Comparison of ENCODE assay signal across 9 cellular contexts in the genomic region with DNA sequence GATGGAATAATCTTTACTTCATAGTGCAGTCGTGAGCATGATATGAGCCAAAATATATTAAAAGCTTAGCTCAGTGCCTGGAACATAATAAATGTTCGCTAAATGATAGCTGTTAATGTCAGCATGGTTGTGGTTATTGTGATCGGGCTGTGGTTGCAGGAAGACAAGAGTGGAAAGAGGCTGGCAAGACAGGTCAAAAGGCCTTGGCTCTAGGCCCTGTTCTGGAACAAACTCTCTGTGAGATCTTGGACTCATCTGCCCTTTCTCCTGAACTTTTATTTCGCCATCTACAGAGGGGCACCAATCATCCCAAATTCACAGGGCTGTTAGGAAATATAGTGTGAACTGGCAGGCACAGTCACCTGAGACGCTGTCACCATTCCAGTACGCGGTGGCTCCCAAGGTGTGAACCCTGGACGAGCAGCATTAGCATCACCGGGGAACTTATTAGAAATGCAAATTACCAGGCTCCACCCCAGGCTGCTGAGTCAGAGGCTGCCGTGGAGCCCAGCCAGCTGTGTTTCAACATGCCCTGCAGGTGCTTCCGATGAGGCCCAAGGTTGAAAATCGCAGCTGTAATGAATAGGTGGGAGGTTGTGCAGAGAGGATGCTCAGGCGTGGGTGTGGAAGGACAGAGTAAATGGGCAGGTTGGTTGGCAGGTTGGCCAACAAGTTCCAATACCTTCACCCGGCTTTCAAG. TPM values are rescaled to one million over a fixed set of nuclear protein-coding genes. Genes with fewer than 3 reads are reported as not detected.
DNase-seq lines count a peak whose midpoint lies in the region; ATAC-seq, FAIRE-seq and TF ChIP-seq lines count a peak whose summit lies in the region.
"Had no signal": no experiment of that assay in that cellular context is flagged by ENCODE, and none has a peak within 500 bp of the region (broad histone marks: within the 10 kb centered on the region; RNA-seq: fewer than 3 reads in every experiment).

No MANE protein-coding gene starts in this region.

- H3K27me3 ChIP-seq in small intestine (ENCODE audit: control insufficient read depth in 2 of 2, insufficient read depth in 2 of 2, low read length in 2 of 2), result no peaks in the 10 kb centered on the region

- H3K4me3 ChIP-seq in astrocyte of the cerebellum (ENCODE audit: low read depth, low read length) (no peak overlapping the region), small intestine (ENCODE audit: low read depth in 1 of 2, low read length in 2 of 2) (no peak overlapping the region)

- no peaks in the 10 kb centered on the region for H3K9me3 ChIP-seq in small intestine (ENCODE audit: control insufficient read depth, low read depth)

- TF ChIP-seq CTCF in astrocyte of the cerebellum (IDR thresholded peaks at IDR 0.05; ENCODE audit: low read depth, low read length, missing control alignments), result no peak

- ATAC-seq in HG03432 (IDR thresholded peaks at IDR 0.05; ENCODE audit: unreplicated experiment), result peak; percentile 85

- in situ Hi-C loops in astrocyte of the cerebellum (cut with HindIII; ENCODE audit: low sequenced_read_pairs), result no loop called here

- DNase-seq in DMS53 (lab: John Stamatoyannopoulos, UW) (peak; percentile 36), DMS53 treated with DMSO at 0.1 percent for 48 hours (lab: John Stamatoyannopoulos, UW; ENCODE audit: unreplicated experiment) (no peak), astrocyte of the cerebellum (ENCODE audit: low read depth) (peak; percentile 38), small intestine (peak; percentile 89), NCI-H446 treated with DMSO at 0.1 percent for 48 hours (lab: John Stamatoyannopoulos, UW) (no peak), NCI-H82 (lab: John Stamatoyannopoulos, UW) (no peak)
- no peak for DNase-seq in stimulated activated CD8-positive, alpha-beta memory T cell treated with anti-CD3 and anti-CD28 coated beads, Interleukin-4, amount 100 ng/mL, for 48 hours

- 30 to 55% (median 43%) methylated on average over 14 of the region's 14 CpGs for WGBS in small intestine, 3 donors

- FAIRE-seq in small intestine (lab: Jason Lieb, UNC), result no peak
- FAIRE-seq: A204.1 had no signal

- no peaks in the 10 kb centered on the region for H3K4me1 ChIP-seq in small intestine (ENCODE audit: control insufficient read depth in 2 of 2, insufficient read depth in 1 of 2, low read depth in 1 of 2, low read length in 1 of 2)

- H3K27ac ChIP-seq in small intestine (ENCODE audit: low read depth in 1 of 2, low read length in 1 of 2), result no peak overlapping the region

- peaks cover 0 to under 1% of the 10 kb centered on the region in 2 donors for H3K36me3 ChIP-seq in small intestine (ENCODE audit: control insufficient read depth in 2 of 2, insufficient read depth in 2 of 2, low read length in 2 of 2)

RNA-seq across cellular contexts. Expression of a gene that starts 50.2 kb away (rescaled TPM):
- polyA plus RNA-seq in small intestine, result 10 to 100 TPM; 16.7 to 52.8 (median 33.0) TPM

Comparison
In these comparisons a context has a peak if more than half of its experiments do, and no peak if none do; other contexts are left out.
1. DNase-seq: peak in DMS53 (single experiment), astrocyte of the cerebellum (single experiment) and small intestine (single experiment); none in DMS53 treated with DMSO at 0.1 percent for 48 hours (single experiment), stimulated activated CD8-positive, alpha-beta memory T cell treated with anti-CD3 and anti-CD28 coated beads, Interleukin-4, amount 100 ng/mL, for 48 hours (single experiment), NCI-H446 treated with DMSO at 0.1 percent for 48 hours (single experiment) and NCI-H82 (single experiment).